In the genomic region with DNA sequence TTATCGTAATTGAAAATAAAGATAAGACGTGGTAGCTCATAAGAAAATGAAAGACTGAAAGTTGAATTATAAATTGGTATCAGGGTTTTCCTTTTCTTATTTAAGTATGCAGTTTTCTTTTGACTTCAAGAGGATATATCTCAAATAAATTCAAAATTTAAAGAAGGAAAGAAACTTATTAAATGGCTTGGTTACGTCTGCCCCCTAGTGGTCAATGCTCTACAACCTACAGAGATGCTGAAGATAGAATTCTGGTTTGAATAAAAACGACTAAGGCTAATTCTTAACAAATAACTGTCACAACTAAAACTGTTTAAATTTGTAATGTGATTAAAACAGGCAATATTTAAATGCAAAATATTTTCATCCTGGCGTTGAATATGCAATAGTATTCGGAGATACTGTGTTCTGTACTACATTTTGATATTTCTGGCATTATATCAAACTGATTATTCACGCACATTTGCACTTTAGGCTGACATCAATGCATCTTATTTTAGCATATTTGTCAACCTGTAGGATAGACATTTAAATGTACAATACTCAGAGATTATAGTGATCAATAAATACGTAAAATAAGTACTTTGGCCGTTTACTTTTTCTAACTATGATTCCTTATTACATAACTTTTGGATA, we compare ENCODE assay signal across 9 cellular contexts. TPM values are rescaled to one million over a fixed set of nuclear protein-coding genes. Genes with fewer than 3 reads are reported as not detected.
DNase-seq lines count a peak whose midpoint lies in the region; ATAC-seq and TF ChIP-seq lines count a peak whose summit lies in the region.
"Had no signal": no experiment of that assay in that cellular context is flagged by ENCODE, and none has a peak within 500 bp of the region (broad histone marks: within the 10 kb centered on the region; RNA-seq: fewer than 3 reads in every experiment).

No MANE protein-coding gene starts in this region.

- H3K36me3 Mint-ChIP-seq in natural killer cell treated with Interleukin-12 subunit alpha and Interleukin-12 subunit beta and Interleukin-15 and Interleukin-18, amount 100 ng/mL, for 72 hours = no peaks in the 10 kb centered on the region
- no peaks in the 10 kb centered on the region for H3K36me3 Mint-ChIP-seq in type B pancreatic cell
- H3K36me3 Mint-ChIP-seq: IgD-negative memory B cell had no signal

- no peaks in the 10 kb centered on the region for H3K9me3 Mint-ChIP-seq in natural killer cell treated with Interleukin-12 subunit alpha and Interleukin-12 subunit beta and Interleukin-15 and Interleukin-18, amount 100 ng/mL, for 72 hours
- H3K9me3 Mint-ChIP-seq in type B pancreatic cell = no peaks in the 10 kb centered on the region
- H3K9me3 Mint-ChIP-seq: IgD-negative memory B cell had no signal

- H3K4me3 ChIP-seq in BJ (ENCODE audit: low read depth, low read length) = no peak overlapping the region
- no peak overlapping the region for H3K4me3 ChIP-seq in WI38 (ENCODE audit: low read depth, low read length)

- H3K27ac Mint-ChIP-seq in natural killer cell treated with Interleukin-12 subunit alpha and Interleukin-12 subunit beta and Interleukin-15 and Interleukin-18, amount 100 ng/mL, for 72 hours = no peak overlapping the region
- H3K27ac Mint-ChIP-seq in type B pancreatic cell = no peak overlapping the region
- H3K27ac Mint-ChIP-seq: IgD-negative memory B cell had no signal

- DNase-seq in BJ (ENCODE audit: low read depth) (no peak), NCI-H2081 (lab: John Stamatoyannopoulos, UW) (peak; percentile 23 to 48), epidermal melanocyte (ENCODE audit: insufficient read length, low spot score) (peak; percentile 22), type B pancreatic cell (ENCODE audit: extremely low spot score, unreplicated experiment) (no peak)
- peak; percentile 65 for DNase-seq in natural killer cell treated with Interleukin-12 subunit alpha and Interleukin-12 subunit beta and Interleukin-15 and Interleukin-18, amount 100 ng/mL, for 72 hours (ENCODE audit: low spot score)

- peaks cover 6 to 8% of the 10 kb centered on the region in 2 donors for H3K4me1 Mint-ChIP-seq in natural killer cell treated with Interleukin-12 subunit alpha and Interleukin-12 subunit beta and Interleukin-15 and Interleukin-18, amount 100 ng/mL, for 72 hours (ENCODE audit: low read depth in 2 of 2)
- no peaks in the 10 kb centered on the region for H3K4me1 Mint-ChIP-seq in type B pancreatic cell (ENCODE audit: unreplicated experiment)

- H3K27me3 ChIP-seq in BJ (ENCODE audit: control insufficient read depth, insufficient read depth, low read length) = no peaks in the 10 kb centered on the region

- H3K27me3 Mint-ChIP-seq in natural killer cell treated with Interleukin-12 subunit alpha and Interleukin-12 subunit beta and Interleukin-15 and Interleukin-18, amount 100 ng/mL, for 72 hours = no peaks in the 10 kb centered on the region
- H3K27me3 Mint-ChIP-seq in type B pancreatic cell = peaks cover 3% of the 10 kb centered on the region

- TF ChIP-seq CTCF in BJ (IDR thresholded peaks at IDR 0.05; ENCODE audit: insufficient read depth, low read depth, low read length) = peak; percentile 71
- peak; percentile 50 for TF ChIP-seq CTCF in WI38 (IDR thresholded peaks at IDR 0.05; ENCODE audit: low read depth, low read length)
- peak; percentile 96 for TF ChIP-seq CTCF in type B pancreatic cell (conservative IDR thresholded peaks at IDR 0.05)

- H3K36me3 ChIP-seq in BJ (ENCODE audit: control insufficient read depth, insufficient read depth, low read length) = no peaks in the 10 kb centered on the region

- H3K4me3 Mint-ChIP-seq in natural killer cell treated with Interleukin-12 subunit alpha and Interleukin-12 subunit beta and Interleukin-15 and Interleukin-18, amount 100 ng/mL, for 72 hours = no peak overlapping the region
- no peak overlapping the region for H3K4me3 Mint-ChIP-seq in type B pancreatic cell
- H3K4me3 Mint-ChIP-seq: IgD-negative memory B cell had no signal

- CTCF ChIA-PET in BJ (lab: Yijun Ruan, JAX) = interaction anchor here (0.9 to 2.2 kb wide), 8 partner anchors 9 to 550 kb away, joined by 3 to 22 read pairs (median 4); a partner anchor contains a TSS

- POLR2A ChIA-PET in BJ (lab: Charles Lee) = no interaction called here

- ATAC-seq in GM18511 (IDR thresholded peaks at IDR 0.05; ENCODE audit: unreplicated experiment) (peak; percentile 43), GM21526 (IDR thresholded peaks at IDR 0.05; ENCODE audit: low FRiP score, unreplicated experiment) (no peak)
- ATAC-seq in natural killer cell treated with Interleukin-12 subunit alpha and Interleukin-12 subunit beta and Interleukin-15 and Interleukin-18, amount 100 ng/mL, for 72 hours = no peak

RNA-seq across cellular contexts. Expression of a gene that starts 26.8 kb away (rescaled TPM):
- polyA plus RNA-seq in BJ (2011; rRNA removed) = 2.2 and 5.4 TPM in 2 replicates
- polyA minus RNA-seq in BJ (2011; rRNA and poly(A)+ RNA removed) = 1.7 and 2.2 TPM in 2 replicates
- 10 to 100 TPM; 10.0 to 13.5 TPM for total RNA-seq in natural killer cell treated with Interleukin-12 subunit alpha and Interleukin-12 subunit beta and Interleukin-15 and Interleukin-18, amount 100 ng/mL, for 72 hours
- 3.8 and 4.8 TPM in 2 replicates for total RNA-seq in type B pancreatic cell (ENCODE audit: low replicate concordance)

RNA-seq across cellular contexts. Expression of a gene that starts 56.2 kb away (rescaled TPM):
- polyA plus RNA-seq in BJ (2011; rRNA removed) = 0.28 and 1.1 TPM in 2 replicates
- 0.33 and 0.93 TPM in 2 replicates for polyA minus RNA-seq in BJ (2011; rRNA and poly(A)+ RNA removed)
- 1 to 10 TPM; 1.4 to 3.8 TPM for total RNA-seq in natural killer cell treated with Interleukin-12 subunit alpha and Interleukin-12 subunit beta and Interleukin-15 and Interleukin-18, amount 100 ng/mL, for 72 hours
- 7.7 and 12.3 TPM in 2 replicates for total RNA-seq in type B pancreatic cell (ENCODE audit: low replicate concordance)

Comparison
In these comparisons a context has a peak if more than half of its experiments do, and no peak if none do; other contexts are left out.
1. DNase-seq: peak in NCI-H2081 (2 of 2), epidermal melanocyte (single experiment) and natural killer cell treated with Interleukin-12 subunit alpha and Interleukin-12 subunit beta and Interleukin-15 and Interleukin-18, amount 100 ng/mL, for 72 hours (single experiment); none in BJ (single experiment) and type B pancreatic cell (single experiment).
2. Peak in every context shown above with its lines, with median percentiles within 50 percentile points of each other: CTCF ChIP-seq.